In the genomic region with DNA sequence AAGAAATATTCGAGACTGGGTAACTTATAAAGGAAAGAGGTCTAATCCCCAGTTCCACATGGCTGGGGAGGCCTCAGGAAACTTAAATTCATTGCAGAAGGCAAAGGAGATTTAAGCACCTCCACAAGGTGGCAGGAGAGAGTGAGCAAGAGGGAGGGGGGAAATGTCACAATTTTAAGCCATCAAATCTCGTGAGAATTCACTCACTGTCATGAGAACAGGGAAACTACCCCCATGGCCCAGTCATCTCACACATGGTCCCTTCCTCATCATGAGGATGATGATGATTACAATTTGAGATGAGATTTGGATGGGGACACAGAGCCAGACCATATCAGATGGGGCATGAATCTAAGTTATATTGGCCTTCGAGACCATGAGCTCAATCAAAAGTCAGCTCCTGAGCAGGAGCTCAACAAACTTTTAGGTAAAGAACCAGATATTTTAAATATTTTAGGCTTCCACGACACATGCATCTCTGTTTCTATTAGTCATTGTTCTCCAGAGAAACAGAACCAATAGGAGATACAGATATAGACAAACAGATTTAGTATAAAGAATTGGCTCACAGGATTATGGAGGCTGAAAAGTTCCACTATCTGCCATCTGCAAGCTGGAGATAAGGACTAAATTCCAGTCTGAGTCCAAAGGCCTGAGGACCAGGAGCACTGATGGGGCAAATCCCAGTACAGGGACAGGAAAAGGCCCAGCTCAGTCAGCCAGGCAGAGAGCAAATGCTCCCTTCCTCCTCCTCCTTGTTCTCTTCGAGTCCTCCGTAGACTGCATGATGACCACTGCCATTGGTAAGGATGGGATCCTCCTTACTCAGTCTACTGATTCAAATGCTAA, we compare ENCODE assay signal across 7 cellular contexts. TPM values are rescaled to one million over a fixed set of nuclear protein-coding genes. Genes with fewer than 3 reads are reported as not detected.
A peak's percentile ranks its signal among the peaks of the same experiment; 100 is the strongest.
DNase-seq lines count a peak whose midpoint lies in the region; ATAC-seq and TF ChIP-seq lines count a peak whose summit lies in the region.

No MANE protein-coding gene starts in this region.

- H3K4me1 ChIP-seq in foreskin keratinocyte: peaks cover 4% of the 10 kb centered on the region

- peak overlapping the region; percentile 41 for H3K27ac Mint-ChIP-seq in activated CD4-positive, alpha-beta memory T cell treated with anti-CD3 and anti-CD28 coated beads, Interleukin-2, amount 10 ng/mL, durations not matched to agents 7 days and 5 days

- H3K27ac ChIP-seq in foreskin keratinocyte (no peak overlapping the region), substantia nigra (ENCODE audit: low read depth, low read length, poor library complexity, severe bottlenecking) (no peak overlapping the region)

- peak; percentile 10 for ATAC-seq in foreskin keratinocyte

- H3K36me3 Mint-ChIP-seq in activated CD4-positive, alpha-beta memory T cell treated with anti-CD3 and anti-CD28 coated beads, Interleukin-2, amount 10 ng/mL, durations not matched to agents 7 days and 5 days (ENCODE audit: low read depth): peaks cover 55% of the 10 kb centered on the region

- peaks cover 59% of the 10 kb centered on the region for H3K4me1 Mint-ChIP-seq in activated CD4-positive, alpha-beta memory T cell treated with anti-CD3 and anti-CD28 coated beads, Interleukin-2, amount 10 ng/mL, durations not matched to agents 7 days and 5 days

- H3K4me3 ChIP-seq in NB4 (ENCODE audit: low read depth, low read length): no peak overlapping the region

- CTCF ChIA-PET in activated CD4-positive, alpha-beta memory T cell treated with anti-CD3 and anti-CD28 coated beads, Interleukin-2, amount 10 ng/mL, durations not matched to agents 7 days and 5 days (lab: Charles Lee): interaction anchor here (0.6 to 3.4 kb wide), 14 partner anchors 15 to 891 kb away, joined by 3 to 23 read pairs (median 3); partner anchors contain the start of gene RPS6KA5

- H3K27me3 Mint-ChIP-seq in activated CD4-positive, alpha-beta memory T cell treated with anti-CD3 and anti-CD28 coated beads, Interleukin-2, amount 10 ng/mL, durations not matched to agents 7 days and 5 days: no peaks in the 10 kb centered on the region

- TF ChIP-seq CTCF in GM12873 (IDR thresholded peaks at IDR 0.05; ENCODE audit: insufficient read depth, low read depth, low read length, missing control alignments) (peak; percentile 65), NB4 (IDR thresholded peaks at IDR 0.05; ENCODE audit: low read depth, low read length) (peak; percentile 59), foreskin keratinocyte (conservative IDR thresholded peaks at IDR 0.05) (peak; percentile 70)

- H3K9me3 Mint-ChIP-seq in activated CD4-positive, alpha-beta memory T cell treated with anti-CD3 and anti-CD28 coated beads, Interleukin-2, amount 10 ng/mL, durations not matched to agents 7 days and 5 days: no peaks in the 10 kb centered on the region

- no peaks in the 10 kb centered on the region for H3K27me3 ChIP-seq in foreskin keratinocyte

- DNase-seq in NB4 (ENCODE audit: low read depth) (peak; percentile 79), foreskin keratinocyte (no peak), substantia nigra (lab: John Stamatoyannopoulos, UW) (no peak), pons (ENCODE audit: low spot score) (no peak)
- DNase-seq in activated CD4-positive, alpha-beta memory T cell treated with anti-CD3 and anti-CD28 coated beads, Interleukin-2, amount 10 ng/mL, durations not matched to agents 7 days and 5 days: peak; percentile 59
- peak; percentile 36 for DNase-seq in stimulated activated CD4-positive, alpha-beta T cell treated with anti-CD3 and anti-CD28 coated beads, Interleukin-4, amount 100 ng/mL, for 1 hour

- POLR2A ChIA-PET in activated CD4-positive, alpha-beta memory T cell treated with anti-CD3 and anti-CD28 coated beads, Interleukin-2, amount 10 ng/mL, durations not matched to agents 7 days and 5 days (lab: Charles Lee): interaction anchor here (0.8 to 2.3 kb wide), 6 partner anchors 24 to 233 kb away, joined by 3 to 14 read pairs (median 4); partner anchors contain the start of genes DGLUCY and RPS6KA5

- H3K4me3 Mint-ChIP-seq in activated CD4-positive, alpha-beta memory T cell treated with anti-CD3 and anti-CD28 coated beads, Interleukin-2, amount 10 ng/mL, durations not matched to agents 7 days and 5 days: no peak overlapping the region

- no peak for TF ChIP-seq POLR2A in NB4 (IDR thresholded peaks at IDR 0.05; ENCODE audit: extremely low read depth, insufficient read length)

RNA-seq across cellular contexts. Expression of gene DGLUCY, which starts 24.9 kb away (rescaled TPM):
- total RNA-seq in activated CD4-positive, alpha-beta memory T cell treated with anti-CD3 and anti-CD28 coated beads, Interleukin-2, amount 10 ng/mL, durations not matched to agents 7 days and 5 days: 100 to 1,000 TPM; 112 to 115 TPM
- 29.8 and 33.2 TPM in 2 replicates for total RNA-seq in foreskin keratinocyte
- polyA plus RNA-seq in foreskin keratinocyte: 18.2 and 18.8 TPM in 2 replicates

Comparison
In these comparisons a context has a peak if more than half of its experiments do, and no peak if none do; other contexts are left out.
1. DNase-seq: peak in NB4 (single experiment), activated CD4-positive, alpha-beta memory T cell treated with anti-CD3 and anti-CD28 coated beads, Interleukin-2, amount 10 ng/mL, durations not matched to agents 7 days and 5 days (single experiment) and stimulated activated CD4-positive, alpha-beta T cell treated with anti-CD3 and anti-CD28 coated beads, Interleukin-4, amount 100 ng/mL, for 1 hour (single experiment); none in foreskin keratinocyte (0 of 2), substantia nigra (0 of 49) and pons (single experiment).
2. Peak in every context shown above with its lines, with median percentiles within 50 percentile points of each other: CTCF ChIP-seq.